Comparison of ENCODE assay signal across 14 cellular contexts in genomic region chr17:81339502-81340296, GRCh38. TPM values are rescaled to one million over a fixed set of nuclear protein-coding genes. Genes with fewer than 3 reads are reported as not detected.
DNase-seq lines count a peak whose midpoint lies in the region; ATAC-seq and TF ChIP-seq lines count a peak whose summit lies in the region.
"Had no signal": no experiment of that assay in that cellular context is flagged by ENCODE, and none has a peak within 500 bp of the region (broad histone marks: within the 10 kb centered on the region; RNA-seq: fewer than 3 reads in every experiment).

No MANE protein-coding gene starts in this region.

- ATAC-seq in gastroesophageal sphincter: no peak
- no peak for ATAC-seq in GM19397 (IDR thresholded peaks at IDR 0.05; ENCODE audit: unreplicated experiment)
- no peak for ATAC-seq in HG03439 (IDR thresholded peaks at IDR 0.05; ENCODE audit: unreplicated experiment)
- no peak for ATAC-seq in GM21529 (IDR thresholded peaks at IDR 0.05; ENCODE audit: unreplicated experiment)
- ATAC-seq: activated CD4-positive, CD25-positive, alpha-beta regulatory T cell treated with anti-CD3 and anti-CD28 coated beads, Interleukin-2, amount 50 U/mL, for 24 hours; stimulated activated naive CD8-positive, alpha-beta T cell treated with anti-CD3 and anti-CD28 coated beads, Interleukin-15, Interleukin-2, amounts not matched to agents 100 U/mL and 50 U/mL, for 24 hours had no signal

- H3K36me3 ChIP-seq in BE2C (peaks cover 7% of the 10 kb centered on the region), gastroesophageal sphincter (no peaks in the 10 kb centered on the region), neural cell (ENCODE audit: insufficient read depth, low read length) (no peaks in the 10 kb centered on the region)
- H3K36me3 ChIP-seq in CD4-positive, alpha-beta memory T cell (ENCODE audit: insufficient read depth, low read length): no peaks in the 10 kb centered on the region

- POLR2A ChIA-PET in CD4-positive, alpha-beta memory T cell (lab: Charles Lee; ENCODE audit: partially characterized antibody): no interaction called here

- H3K27me3 ChIP-seq in BE2C (peaks cover 28% of the 10 kb centered on the region), gastroesophageal sphincter (no peaks in the 10 kb centered on the region), neural cell (ENCODE audit: insufficient read depth, low read depth, low read length) (no peaks in the 10 kb centered on the region)
- H3K27me3 ChIP-seq in CD4-positive, alpha-beta memory T cell (ENCODE audit: insufficient read depth, low read length): peaks cover 50% of the 10 kb centered on the region

- H2AFZ ChIP-seq in neural cell (ENCODE audit: low read depth, low read length): no peak overlapping the region

- DNase-seq in BE2C (no peak), MV-4-11 (lab: John Stamatoyannopoulos, UW) (peak; percentile 69)
- DNase-seq in CD4-positive, alpha-beta memory T cell: no peak
- DNase-seq: activated naive CD4-positive, alpha-beta T cell treated with Interleukin-2 at 50 U/mL for 16 hours; NCI-H1417; stimulated activated CD4-positive, alpha-beta T cell treated with anti-CD3 and anti-CD28 coated beads, Interleukin-12 subunit alpha, Interleukin-12 subunit beta, amount 100 ng/mL, for 4 hours; stimulated activated naive CD8-positive, alpha-beta T cell treated with anti-CD3 and anti-CD28 coated beads, Interleukin-15, Interleukin-2, amounts not matched to agents 100 U/mL and 50 U/mL, for 24 hours had no signal

- H3K27ac Mint-ChIP-seq in CD4-positive, alpha-beta memory T cell: peak overlapping the region in 1 of 7 donors; percentile 58

- H3K4me3 ChIP-seq in BE2C (ENCODE audit: low read depth, low read length) (peak overlapping the region; percentile 20), gastroesophageal sphincter (no peak overlapping the region), neural cell (ENCODE audit: low read length) (peak overlapping the region; percentile 23)
- no peak overlapping the region for H3K4me3 ChIP-seq in CD4-positive, alpha-beta memory T cell (ENCODE audit: low read length in 2 of 2)

- no peaks in the 10 kb centered on the region for H3F3A ChIP-seq in neural cell (ENCODE audit: insufficient read depth, low read length, poor library complexity, severe bottlenecking)

- TF ChIP-seq EP300 in gastroesophageal sphincter (IDR thresholded peaks at IDR 0.05) (no peak), neural cell (conservative IDR thresholded peaks at IDR 0.05; ENCODE audit: poor library complexity, severe bottlenecking) (no peak)

- TF ChIP-seq RAD21 in neural cell (conservative IDR thresholded peaks at IDR 0.05): no peak

- H3K4me3 Mint-ChIP-seq in CD4-positive, alpha-beta memory T cell: no peak overlapping the region

- H3K27ac ChIP-seq in gastroesophageal sphincter: peak overlapping the region in 3 of 4 donors; percentile 99
- H3K27ac ChIP-seq in neural cell (ENCODE audit: low read length): peak overlapping the region; percentile 12
- no peak overlapping the region for H3K27ac ChIP-seq in CD4-positive, alpha-beta memory T cell (ENCODE audit: low read depth, low read length)
- H3K27ac ChIP-seq: C4-2B had no signal

- H3K9me2 ChIP-seq in neural cell (ENCODE audit: insufficient read depth, low read length): no peaks in the 10 kb centered on the region

- H3K9me3 ChIP-seq in BE2C: no peaks in the 10 kb centered on the region
- no peaks in the 10 kb centered on the region for H3K9me3 ChIP-seq in gastroesophageal sphincter
- H3K9me3 ChIP-seq in neural cell (ENCODE audit: low read length): no peaks in the 10 kb centered on the region
- H3K9me3 ChIP-seq in CD4-positive, alpha-beta memory T cell (ENCODE audit: control insufficient read depth in 1 of 2, low read length in 2 of 2): no peaks in the 10 kb centered on the region

- H3K4me2 ChIP-seq in neural cell (ENCODE audit: low read length): no peak overlapping the region

- H3K27me3 Mint-ChIP-seq in CD4-positive, alpha-beta memory T cell: peaks cover 31 to 34% of the 10 kb centered on the region in 2 donors

- H3K9me3 Mint-ChIP-seq in CD4-positive, alpha-beta memory T cell: peaks cover 0 to 6% (median 0%) of the 10 kb centered on the region in 8 donors

- H3K4me1 Mint-ChIP-seq in CD4-positive, alpha-beta memory T cell: peaks cover 5 to 18% (median 13%) of the 10 kb centered on the region in 4 donors

- intact Hi-C loops in CD4-positive, alpha-beta memory T cell (cut with micrococcal nuclease): no loop called here

- H4K20me1 ChIP-seq in neural cell (ENCODE audit: insufficient read depth): peaks cover 16% of the 10 kb centered on the region

- CTCF ChIA-PET in CD4-positive, alpha-beta memory T cell (lab: Charles Lee; ENCODE audit: partially characterized antibody): no interaction called here

- no peak for TF ChIP-seq CTCF in BE2C (IDR thresholded peaks at IDR 0.05; ENCODE audit: low read depth, low read length)
- TF ChIP-seq CTCF in gastroesophageal sphincter (IDR thresholded peaks at IDR 0.05): no peak
- no peak for TF ChIP-seq CTCF in neural cell (IDR thresholded peaks at IDR 0.05; ENCODE audit: poor library complexity, severe bottlenecking)

- WGBS in gastroesophageal sphincter (ENCODE audit: low coverage in 1 of 2), 2 donors: 20 to 23% methylated on average over 2 to 4 of the region's 11 CpGs

- peaks cover 84% of the 10 kb centered on the region for H3K79me2 ChIP-seq in neural cell (replicated peaks; ENCODE audit: insufficient read depth, low read length)

- peaks cover 0 to 2% of the 10 kb centered on the region in 2 donors for H3K36me3 Mint-ChIP-seq in CD4-positive, alpha-beta memory T cell

- no peak for TF ChIP-seq POLR2A in gastroesophageal sphincter (IDR thresholded peaks at IDR 0.05)

- peaks cover 41% of the 10 kb centered on the region for H3K4me1 ChIP-seq in BE2C
- H3K4me1 ChIP-seq in gastroesophageal sphincter: peaks cover 0 to 80% (median 33%) of the 10 kb centered on the region in 3 donors
- peaks cover 18% of the 10 kb centered on the region for H3K4me1 ChIP-seq in CD4-positive, alpha-beta memory T cell (ENCODE audit: insufficient read depth, low read length)

- H3K9ac ChIP-seq in neural cell (ENCODE audit: low read length): no peak overlapping the region

TF ChIP-seq in neural cell, 6 proteins besides CTCF, POLR2A, EP300 and RAD21:
- peak; percentile 25 for TF ChIP-seq POLR2AphosphoS5 (IDR thresholded peaks at IDR 0.05)
- TF ChIP-seq SMC3 (conservative IDR thresholded peaks at IDR 0.05; ENCODE audit: poor library complexity): no peak

RNA-seq across cellular contexts. Expression of gene SLC38A10, which starts 44.6 kb away (rescaled TPM):
- 41.2 TPM for polyA plus RNA-seq in BE2C (2012; ENCODE audit: insufficient read depth, insufficient read length, low read depth)
- 10 to 100 TPM; 70.5 to 99.6 (median 81.8) TPM for total RNA-seq in gastroesophageal sphincter
- polyA plus RNA-seq in neural cell: 37.4 and 46.0 TPM in 2 replicates
- polyA minus RNA-seq in neural cell: 39.6 and 45.8 TPM in 2 replicates
- total RNA-seq in CD4-positive, alpha-beta memory T cell: 100 to 1,000 TPM; 112 to 113 TPM
- polyA plus RNA-seq in CD4-positive, alpha-beta memory T cell: 10 to 100 TPM; 49.0 to 69.6 TPM

RNA-seq across cellular contexts. Expression of gene BAHCC1, which starts 55.6 kb away (rescaled TPM):
- 23.2 TPM for polyA plus RNA-seq in BE2C (2012; ENCODE audit: insufficient read depth, insufficient read length, low read depth)
- 10 to 100 TPM; 17.5 to 34.3 (median 19.5) TPM for total RNA-seq in gastroesophageal sphincter
- polyA plus RNA-seq in neural cell: 12.4 and 14.2 TPM in 2 replicates
- polyA minus RNA-seq in neural cell: 20.7 and 24.9 TPM in 2 replicates
- not detected for total RNA-seq in CD4-positive, alpha-beta memory T cell
- polyA plus RNA-seq in CD4-positive, alpha-beta memory T cell: not detected

Comparison
In these comparisons a context has a peak if more than half of its experiments do, and no peak if none do; other contexts are left out.
1. H3K4me3 ChIP-seq: peak in BE2C (single experiment) and neural cell (single experiment); none in gastroesophageal sphincter (0 of 2) and CD4-positive, alpha-beta memory T cell (0 of 2).
2. RNA of gene BAHCC1, which starts 55.6 kb away (total RNA-seq): 17.5 to 34.3 TPM in gastroesophageal sphincter; not detected in CD4-positive, alpha-beta memory T cell; every median in the first group is over 10 times any median in the second.